ENCODE assay signal across 9 cellular contexts in genomic region chr5:123937230-123937629, GRCh38.
DNase-seq lines count a peak whose midpoint lies in the region; ATAC-seq and TF ChIP-seq lines count a peak whose summit lies in the region.
"Had no signal": no experiment of that assay in that cellular context is flagged by ENCODE, and none has a peak within 500 bp of the region (broad histone marks: within the 10 kb centered on the region; RNA-seq: fewer than 3 reads in every experiment).

No MANE protein-coding gene starts in this region.

- no peaks in the 10 kb centered on the region for H3K4me1 ChIP-seq in Loucy (ENCODE audit: insufficient read depth, low read length, poor library complexity, severe bottlenecking)
- no peaks in the 10 kb centered on the region for H3K4me1 ChIP-seq in iPS DF 6.9 (ENCODE audit: control insufficient read depth, insufficient read depth, low read length)

- H3F3A ChIP-seq in Loucy (ENCODE audit: low read depth): no peaks in the 10 kb centered on the region

- no peaks in the 10 kb centered on the region for H4K20me1 ChIP-seq in Loucy (ENCODE audit: insufficient read depth, low read length, poor library complexity, severe bottlenecking)

- no peaks in the 10 kb centered on the region for H3K79me2 ChIP-seq in Loucy (ENCODE audit: insufficient read depth, low read length)

- no peak overlapping the region for H3K4me2 ChIP-seq in Loucy (ENCODE audit: low read depth, low read length, poor library complexity, severe bottlenecking)

- peak; percentile 25 for DNase-seq in GDM1 (lab: John Stamatoyannopoulos, UW)
- peak; percentile 73 for DNase-seq in iPS DF 6.9 (ENCODE audit: low read depth, low spot score)
- no peak for DNase-seq in stimulated activated CD4-positive, alpha-beta T cell treated with anti-CD3 and anti-CD28 coated beads, Interleukin-4, amount 100 ng/mL, for 24 hours

- peak; percentile 55 for TF ChIP-seq CTCF in Loucy (conservative IDR thresholded peaks at IDR 0.05; ENCODE audit: low read length)
- TF ChIP-seq CTCF in WI38 (IDR thresholded peaks at IDR 0.05; ENCODE audit: low read depth, low read length): 0 out of 2 replicates have a peak, but pooled peaks have one; percentile 33

- H3K9ac ChIP-seq in Loucy (ENCODE audit: low read depth, low read length, poor library complexity, severe bottlenecking): no peak overlapping the region

- H3K9me3 ChIP-seq in Loucy (ENCODE audit: insufficient read depth, low read depth, low read length) (no peaks in the 10 kb centered on the region), iPS DF 6.9 (ENCODE audit: control insufficient read depth, insufficient read depth, low read length) (peaks cover 3% of the 10 kb centered on the region; the same call in 1 of the 2 replicates)

- H3K36me3 ChIP-seq in Loucy (ENCODE audit: insufficient read depth, low read length) (no peaks in the 10 kb centered on the region), iPS DF 6.9 (ENCODE audit: control insufficient read depth, insufficient read depth, low read length) (no peaks in the 10 kb centered on the region)

- no peak overlapping the region for H3K27ac ChIP-seq in iPS DF 6.9 (ENCODE audit: low read length)
- H3K27ac ChIP-seq: skin epidermis had no signal

- H3K4me3 ChIP-seq in Loucy (ENCODE audit: low read length, poor library complexity, severe bottlenecking) (no peak overlapping the region), WI38 (ENCODE audit: low read depth, low read length) (no peak overlapping the region), iPS DF 6.9 (ENCODE audit: low read length) (no peak overlapping the region)
- H3K4me3 ChIP-seq: skin epidermis had no signal

- WGBS in iPS DF 6.9 (ENCODE audit: insufficient coverage, insufficient read length): no CpG with 5 or more reads among the region's 6 CpGs

- no peaks in the 10 kb centered on the region for H3K27me3 ChIP-seq in Loucy (ENCODE audit: insufficient read depth, low read length, poor library complexity, severe bottlenecking)
- H3K27me3 ChIP-seq in iPS DF 6.9 (ENCODE audit: control insufficient read depth, insufficient read depth, low read length): no peaks in the 10 kb centered on the region

- no peak overlapping the region for H2AFZ ChIP-seq in Loucy (ENCODE audit: low read length)

- H3K9me2 ChIP-seq in Loucy (replicated peaks; ENCODE audit: low read depth, low read length): no peaks in the 10 kb centered on the region

- no peak for ATAC-seq in GM21515 (IDR thresholded peaks at IDR 0.05; ENCODE audit: unreplicated experiment)
- no peak for ATAC-seq in GM21717 (IDR thresholded peaks at IDR 0.05; ENCODE audit: unreplicated experiment)
- no peak for ATAC-seq in GM19463 (IDR thresholded peaks at IDR 0.05; ENCODE audit: unreplicated experiment)
